Comparison of ENCODE assay signal across 34 cellular contexts in the genomic region with DNA sequence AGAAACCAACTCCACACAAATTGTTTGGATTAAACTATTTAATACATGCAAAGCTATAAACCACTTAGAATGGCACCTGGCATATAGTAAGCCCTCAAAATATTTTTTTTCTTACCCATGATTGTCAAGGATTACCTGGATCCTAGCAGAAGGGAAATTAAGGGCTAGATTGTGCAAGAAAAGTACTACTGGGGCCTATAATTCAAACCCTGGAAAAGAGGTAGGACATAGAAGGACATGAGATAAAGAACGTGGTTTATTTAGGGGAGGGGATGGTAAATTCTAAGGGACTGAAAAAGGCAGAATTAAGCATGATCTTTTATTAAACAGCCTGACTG.
"Had no signal": no experiment of that assay in that cellular context is flagged by ENCODE, and none has a peak within 500 bp of the region (broad histone marks: within the 10 kb centered on the region; RNA-seq: fewer than 3 reads in every experiment).

No MANE protein-coding gene starts in this region.

- H3K27me3 ChIP-seq: MG63 had no signal

- DNase-seq: MG63, MV-4-11, NCI-H1048, NCI-H1092, NCI-H1092 treated with DMSO at 0.1 percent for 48 hours, NCI-H1105, NCI-H1105 treated with DMSO at 0.1 percent for 48 hours, NCI-H1417, NCI-H1417 treated with DMSO at 0.1 percent for 48 hours, NCI-H1436, NCI-H1436 treated with DMSO at 0.1 percent for 48 hours, NCI-H146, NCI-H1694, NCI-H1694 treated with DMSO at 0.1 percent for 48 hours, NCI-H187, NCI-H187 treated with DMSO at 0.1 percent for 48 hours, NCI-H1930, NCI-H2029, NCI-H2029 treated with DMSO at 0.1 percent for 48 hours, NCI-H2081, NCI-H2081 treated with DMSO at 0.1 percent for 48 hours, NCI-H2107, NCI-H2171, NCI-H2171 treated with DMSO at 0.1 percent for 48 hours, NCI-H2227 treated with DMSO at 0.1 percent for 48 hours, NCI-H345, NCI-H446, NCI-H446 treated with DMSO at 0.1 percent for 48 hours, NCI-H510A, NCI-H510A treated with DMSO at 0.1 percent for 48 hours, NCI-H524, NCI-H524 treated with DMSO at 0.1 percent for 48 hours, NCI-H526, NCI-H526 treated with DMSO at 0.1 percent for 48 hours had no signal

- H3K36me3 ChIP-seq: MG63 had no signal

- H3K4me3 ChIP-seq: MG63 had no signal

- H3K9me3 ChIP-seq: MG63 had no signal
